8 cellular contexts compared by ENCODE assay signal in genomic region chr11:67288452-67289225, GRCh38.
DNase-seq lines count a peak whose midpoint lies in the region; ATAC-seq and TF ChIP-seq lines count a peak whose summit lies in the region.

No MANE protein-coding gene starts in this region.

- H3K27me3 ChIP-seq in HUES48 (ENCODE audit: control insufficient read depth, insufficient read depth, low read length): no peaks in the 10 kb centered on the region
- H3K27me3 ChIP-seq in OCI-LY3 (ENCODE audit: low read depth, low read length): no peaks in the 10 kb centered on the region
- H3K27me3 ChIP-seq in muscle layer of colon (ENCODE audit: control insufficient read depth in 1 of 2, insufficient read depth in 2 of 2, low read length in 2 of 2): no peaks in the 10 kb centered on the region

- peaks cover 12% of the 10 kb centered on the region for H3K4me1 ChIP-seq in HUES48 (ENCODE audit: control insufficient read depth, insufficient read depth, low read length)
- peaks cover 22% of the 10 kb centered on the region for H3K4me1 ChIP-seq in OCI-LY3 (ENCODE audit: low read length)
- peaks cover 33% of the 10 kb centered on the region for H3K4me1 ChIP-seq in muscle layer of colon (ENCODE audit: insufficient read depth, low read length)

- H3K4me2 ChIP-seq in OCI-LY3 (ENCODE audit: low read length): peak overlapping the region; percentile 93

- ATAC-seq in GM21390 (IDR thresholded peaks at IDR 0.05; ENCODE audit: unreplicated experiment): peak; percentile 59

- TF ChIP-seq POLR2A in erythroblast (IDR thresholded peaks at IDR 0.05; ENCODE audit: low read length): peak; percentile 65

- H2AFZ ChIP-seq in OCI-LY3 (ENCODE audit: low read depth, low read length): 0 out of 2 replicates have a peak overlapping the region, but pooled peaks have one; percentile 20

- H4K20me1 ChIP-seq in OCI-LY3 (ENCODE audit: insufficient read depth, low read length): no peaks in the 10 kb centered on the region

- DNase-seq in DMS114 treated with DMSO at 0.1 percent for 48 hours (lab: John Stamatoyannopoulos, UW; ENCODE audit: unreplicated experiment) (peak; percentile 78), activated T-cell treated with anti-CD3 and anti-CD28 coated beads for 48 hours (ENCODE audit: low read depth) (peak; percentile 88), erythroblast (lab: John Stamatoyannopoulos, UW) (peak; percentile 88 to 90)
- peak; percentile 78 for DNase-seq in stimulated activated CD8-positive, alpha-beta memory T cell treated with anti-CD3 and anti-CD28 coated beads, Interleukin-7, amount 100 ng/mL, for 1 hour (ENCODE audit: low read depth in 2 of 2)

- peaks cover 42% of the 10 kb centered on the region for H3K36me3 ChIP-seq in HUES48 (ENCODE audit: control insufficient read depth, insufficient read depth, low read length)
- peaks cover 56% of the 10 kb centered on the region for H3K36me3 ChIP-seq in OCI-LY3 (replicated peaks; ENCODE audit: low read depth, low read length)
- H3K36me3 ChIP-seq in muscle layer of colon (ENCODE audit: insufficient read depth, low read length): peaks cover 34% of the 10 kb centered on the region

- peaks cover 28% of the 10 kb centered on the region for H3K79me2 ChIP-seq in OCI-LY3 (ENCODE audit: low read length)

- H3K9me3 ChIP-seq in HUES48 (ENCODE audit: control insufficient read depth, insufficient read depth, low read length) (no peaks in the 10 kb centered on the region), OCI-LY3 (ENCODE audit: insufficient read depth, low read length) (no peaks in the 10 kb centered on the region), muscle layer of colon (ENCODE audit: low read length) (no peaks in the 10 kb centered on the region)

- H3K9ac ChIP-seq in HUES48 (ENCODE audit: low read depth, low read length) (peak overlapping the region; percentile 68; the same call in 1 of the 2 replicates), OCI-LY3 (ENCODE audit: low read length) (peak overlapping the region; percentile 97), muscle layer of colon (ENCODE audit: low read length) (peak overlapping the region; percentile 71)

- H3K4me3 ChIP-seq in HUES48 (ENCODE audit: low read depth, low read length) (peak overlapping the region; percentile 68), OCI-LY3 (ENCODE audit: low read length) (peak overlapping the region; percentile 86), muscle layer of colon (ENCODE audit: low read depth in 1 of 2, low read length in 2 of 2) (peak overlapping the region; percentile 60 to 72)

- peak; percentile 55 for TF ChIP-seq CTCF in OCI-LY3 (IDR thresholded peaks at IDR 0.05; ENCODE audit: low read depth, low read length)

- H3K27ac ChIP-seq in HUES48 (ENCODE audit: low read depth, low read length) (peak overlapping the region; percentile 95), OCI-LY3 (ENCODE audit: low read length) (peak overlapping the region; percentile 93), muscle layer of colon (ENCODE audit: low read depth, low read length) (peak overlapping the region; percentile 87)

Comparison
In these comparisons a context has a peak if more than half of its experiments do, and no peak if none do; other contexts are left out.
1. Peak in every context shown above with its lines: DNase-seq, ATAC-seq, H3K4me3 ChIP-seq and H3K27ac ChIP-seq.